ENCODE assay signal across 37 cellular contexts in genomic region chr17:66898536-66898935, GRCh38.
"Had no signal": no experiment of that assay in that cellular context is flagged by ENCODE, and none has a peak within 500 bp of the region (broad histone marks: within the 10 kb centered on the region; RNA-seq: fewer than 3 reads in every experiment).

No MANE protein-coding gene starts in this region.

- ATAC-seq: activated CD8-positive, alpha-beta memory T cell treated with anti-CD3 and anti-CD28 coated beads, Interleukin-2, amount 10 ng/mL, durations not matched to agents 7 days and 5 days; activated CD8-positive, alpha-beta T cell treated with anti-CD3 and anti-CD28 coated beads, Interleukin-2, amount 10 ng/mL, durations not matched to agents 7 days and 5 days had no signal

- H3K27me3 Mint-ChIP-seq: activated naive CD4-positive, alpha-beta T cell treated with anti-CD3 and anti-CD28 coated beads, Interleukin-2, amount 50 U/mL, for 24 hours; activated T-cell treated with anti-CD3 and anti-CD28 coated beads, Interleukin-2, amount 50 U/mL, for 24 hours had no signal

- H3K36me3 Mint-ChIP-seq: activated CD8-positive, alpha-beta memory T cell treated with anti-CD3 and anti-CD28 coated beads, Interleukin-2, amount 10 ng/mL, durations not matched to agents 7 days and 5 days; activated naive CD4-positive, alpha-beta T cell treated with anti-CD3 and anti-CD28 coated beads, Interleukin-2, amount 10 ng/mL, durations not matched to agents 7 days and 5 days; activated naive CD4-positive, alpha-beta T cell treated with anti-CD3 and anti-CD28 coated beads, Interleukin-2, amount 50 U/mL, for 24 hours; activated naive CD8-positive, alpha-beta T cell; brain had no signal

- H3K9me3 ChIP-seq: ascending aorta had no signal

- H3K27ac Mint-ChIP-seq: activated B cell treated with CpG ODN at 0.5 μM for 24 hours; activated CD4-positive, alpha-beta memory T cell treated with anti-CD3 and anti-CD28 coated beads, Interleukin-2, amount 10 ng/mL, durations not matched to agents 7 days and 5 days; activated CD4-positive, alpha-beta T cell treated with anti-CD3 and anti-CD28 coated beads, Interleukin-2, amount 10 ng/mL, durations not matched to agents 24 days and 14 days; activated CD8-positive, alpha-beta memory T cell treated with anti-CD3 and anti-CD28 coated beads, Interleukin-2, amount 10 ng/mL, durations not matched to agents 7 days and 5 days; activated CD8-positive, alpha-beta T cell treated with anti-CD3 and anti-CD28 coated beads, Interleukin-2, amount 10 ng/mL, durations not matched to agents 7 days and 5 days; activated naive CD4-positive, alpha-beta T cell treated with anti-CD3 and anti-CD28 coated beads, Interleukin-2, amount 10 ng/mL, durations not matched to agents 7 days and 5 days; activated naive CD4-positive, alpha-beta T cell treated with anti-CD3 and anti-CD28 coated beads, Interleukin-2, amount 50 U/mL, for 24 hours; activated naive CD8-positive, alpha-beta T cell; activated T-cell treated with anti-CD3 and anti-CD28 coated beads, Interleukin-2, amount 50 U/mL, for 24 hours; activated T-helper 2 cell treated with anti-CD3 and anti-CD28 coated beads, Interferon-gamma antibody, Interleukin-2, Interleukin-4, amounts not matched to agents 10 μg/mL and 5 μg/mL and 100 μg/mL, durations not matched to agents 14 hours and 24 hours and 36 hours; T-helper 1 cell treated with Interleukin-12 subunit alpha and Interleukin-12 subunit beta and Interleukin-4 antibody, amounts not matched to agents 30 μg/mL and 1 μg/mL, for 36 hours; T-helper 2 cell treated with Interferon-gamma antibody and Interleukin-4, amounts not matched to agents 5 μg/mL and 100 μg/mL, for 36 hours had no signal

- H3K36me3 ChIP-seq: ascending aorta, cardiac muscle cell, WERI-Rb-1 had no signal

- H3K9me3 Mint-ChIP-seq: activated B cell treated with CpG ODN at 0.5 μM for 24 hours; activated CD4-positive, alpha-beta memory T cell treated with anti-CD3 and anti-CD28 coated beads, Interleukin-2, amount 10 ng/mL, durations not matched to agents 7 days and 5 days; activated CD4-positive, alpha-beta T cell treated with anti-CD3 and anti-CD28 coated beads, Interleukin-2, amount 10 ng/mL, durations not matched to agents 24 days and 14 days; activated naive CD4-positive, alpha-beta T cell treated with anti-CD3 and anti-CD28 coated beads, Interleukin-2, amount 10 ng/mL, durations not matched to agents 7 days and 5 days; activated naive CD4-positive, alpha-beta T cell treated with anti-CD3 and anti-CD28 coated beads, Interleukin-2, amount 50 U/mL, for 24 hours; activated T-cell treated with anti-CD3 and anti-CD28 coated beads, Interleukin-2, amount 50 U/mL, for 24 hours; activated T-helper 2 cell treated with anti-CD3 and anti-CD28 coated beads, Interferon-gamma antibody, Interleukin-2, Interleukin-4, amounts not matched to agents 10 μg/mL and 5 μg/mL and 100 μg/mL, durations not matched to agents 14 hours and 24 hours and 36 hours; brain; central memory CD8-positive, alpha-beta T cell; T-helper 1 cell treated with Interleukin-12 subunit alpha and Interleukin-12 subunit beta and Interleukin-4 antibody, amounts not matched to agents 30 μg/mL and 1 μg/mL, for 36 hours; T-helper 2 cell treated with Interferon-gamma antibody and Interleukin-4, amounts not matched to agents 5 μg/mL and 100 μg/mL, for 36 hours had no signal

- FAIRE-seq: bronchial epithelial cell, TTC549 had no signal

- H3K4me1 Mint-ChIP-seq: activated B cell treated with CpG ODN at 0.5 μM for 24 hours; activated CD4-positive, alpha-beta memory T cell treated with anti-CD3 and anti-CD28 coated beads, Interleukin-2, amount 10 ng/mL, durations not matched to agents 7 days and 5 days; activated CD4-positive, alpha-beta T cell treated with anti-CD3 and anti-CD28 coated beads, Interleukin-2, amount 10 ng/mL, durations not matched to agents 24 days and 14 days; activated CD8-positive, alpha-beta memory T cell treated with anti-CD3 and anti-CD28 coated beads, Interleukin-2, amount 10 ng/mL, durations not matched to agents 7 days and 5 days; activated naive CD4-positive, alpha-beta T cell treated with anti-CD3 and anti-CD28 coated beads, Interleukin-2, amount 10 ng/mL, durations not matched to agents 7 days and 5 days; activated naive CD4-positive, alpha-beta T cell treated with anti-CD3 and anti-CD28 coated beads, Interleukin-2, amount 50 U/mL, for 24 hours; central memory CD8-positive, alpha-beta T cell had no signal

- H3K27ac ChIP-seq: ascending aorta, cardiac muscle cell, WERI-Rb-1 had no signal

- H3K27me3 ChIP-seq: ascending aorta, cardiac muscle cell had no signal

- H3K4me1 ChIP-seq: ascending aorta had no signal

- H3K4me3 ChIP-seq: ascending aorta, cardiac muscle cell had no signal

- DNase-seq: activated B cell treated with CpG ODN at 0.5 μM for 24 hours; activated CD4-positive, alpha-beta memory T cell treated with anti-CD3 and anti-CD28 coated beads, Interleukin-2, amount 10 ng/mL, durations not matched to agents 7 days and 5 days; activated CD4-positive, alpha-beta T cell treated with anti-CD3 and anti-CD28 coated beads for 4 hours; activated CD4-positive, alpha-beta T cell treated with anti-CD3 and anti-CD28 coated beads, Interleukin-2, amount 10 ng/mL, durations not matched to agents 24 days and 14 days; activated CD4-positive, alpha-beta T cell treated with anti-CD3 and anti-CD28 coated beads, Interleukin-2, amount 50 U/mL, for 1 hour; activated CD4-positive, alpha-beta T cell treated with anti-CD3 and anti-CD28 coated beads, Interleukin-2, amount 50 U/mL, for 4 hours; activated CD4-positive, CD25-positive, alpha-beta regulatory T cell treated with anti-CD3 and anti-CD28 coated beads, Interleukin-2, amount 50 U/mL, for 72 hours; activated CD8-positive, alpha-beta memory T cell treated with anti-CD3 and anti-CD28 coated beads for 24 hours; activated CD8-positive, alpha-beta memory T cell treated with anti-CD3 and anti-CD28 coated beads, Interleukin-2, amount 10 ng/mL, durations not matched to agents 7 days and 5 days; activated CD8-positive, alpha-beta memory T cell treated with anti-CD3 and anti-CD28 coated beads, Interleukin-2, amount 50 U/mL, for 48 hours; activated CD8-positive, alpha-beta T cell treated with anti-CD3 and anti-CD28 coated beads, Interleukin-2, amount 10 ng/mL, durations not matched to agents 7 days and 5 days; activated effector memory CD4-positive, alpha-beta T cell treated with Interleukin-2 at 50 U/mL for 16 hours; activated gamma-delta T cell; activated naive CD4-positive, alpha-beta T cell treated with anti-CD3 and anti-CD28 coated beads, Interleukin-2, amount 10 ng/mL, durations not matched to agents 7 days and 5 days; activated naive CD4-positive, alpha-beta T cell treated with Interleukin-2 at 50 U/mL for 16 hours; activated T-cell treated with anti-CD3 and anti-CD28 coated beads, Interleukin-2, amount 50 U/mL, for 24 hours; activated T-cell treated with anti-CD3 and anti-CD28 coated beads, Interleukin-2, amount 50 U/mL, for 48 hours; amygdala; anterior cingulate cortex; caudate nucleus; cerebellar nuclear complex; SW 1271; T-helper 1 cell; T-helper 2 cell; T-helper 9 cell; WERI-Rb-1 had no signal

- H3K4me3 Mint-ChIP-seq: activated B cell treated with CpG ODN at 0.5 μM for 24 hours; activated CD4-positive, alpha-beta memory T cell treated with anti-CD3 and anti-CD28 coated beads, Interleukin-2, amount 10 ng/mL, durations not matched to agents 7 days and 5 days; activated CD4-positive, alpha-beta T cell treated with anti-CD3 and anti-CD28 coated beads, Interleukin-2, amount 10 ng/mL, durations not matched to agents 24 days and 14 days; activated CD8-positive, alpha-beta memory T cell treated with anti-CD3 and anti-CD28 coated beads, Interleukin-2, amount 10 ng/mL, durations not matched to agents 7 days and 5 days; activated CD8-positive, alpha-beta T cell treated with anti-CD3 and anti-CD28 coated beads, Interleukin-2, amount 10 ng/mL, durations not matched to agents 7 days and 5 days; activated naive CD4-positive, alpha-beta T cell treated with anti-CD3 and anti-CD28 coated beads, Interleukin-2, amount 10 ng/mL, durations not matched to agents 7 days and 5 days; activated naive CD4-positive, alpha-beta T cell treated with anti-CD3 and anti-CD28 coated beads, Interleukin-2, amount 50 U/mL, for 24 hours; activated naive CD8-positive, alpha-beta T cell; activated T-cell treated with anti-CD3 and anti-CD28 coated beads, Interleukin-2, amount 50 U/mL, for 24 hours; brain; central memory CD8-positive, alpha-beta T cell; T-helper 1 cell treated with Interleukin-12 subunit alpha and Interleukin-12 subunit beta and Interleukin-4 antibody, amounts not matched to agents 30 μg/mL and 1 μg/mL, for 36 hours; T-helper 2 cell treated with Interferon-gamma antibody and Interleukin-4, amounts not matched to agents 5 μg/mL and 100 μg/mL, for 36 hours had no signal
